8 cellular contexts compared by ENCODE assay signal in genomic region chr1:27489973-27490741, GRCh38. TPM values are rescaled to one million over a fixed set of nuclear protein-coding genes. Genes with fewer than 3 reads are reported as not detected.
DNase-seq lines count a peak whose midpoint lies in the region; ATAC-seq and TF ChIP-seq lines count a peak whose summit lies in the region.

WASF2 (minus strand) TSS chr1:27490167; CDS start chr1:27428890, 61,277 bp downstream.

- no peaks in the 10 kb centered on the region for H3K27me3 ChIP-seq in mononuclear cell (ENCODE audit: insufficient read depth, low read length)

- peak within 1 kb of the TSS; percentile 98 to 100 (median 98) for H3K27ac Mint-ChIP-seq in IgD-negative memory B cell

- no peaks in the 10 kb centered on the region for H3K27me3 Mint-ChIP-seq in IgD-negative memory B cell

- H3K4me3 ChIP-seq in epithelial cell of esophagus (ENCODE audit: low read length), result peak within 1 kb of the TSS; percentile 100
- peak within 1 kb of the TSS; percentile 97 for H3K4me3 ChIP-seq in mononuclear cell (ENCODE audit: low read length)

- DNase-seq in DMS 273 treated with DMSO at 0.1 percent for 48 hours (lab: John Stamatoyannopoulos, UW) (peak; percentile 93), OCI-M2 (lab: John Stamatoyannopoulos, UW; ENCODE audit: unreplicated experiment) (peak; percentile 96), activated T-cell treated with anti-CD3 and anti-CD28 coated beads for 4 hours (peak; percentile 95), epithelial cell of esophagus (ENCODE audit: low read depth) (peak; percentile 97)
- peak; percentile 87 to 94 for DNase-seq in stimulated activated CD8-positive, alpha-beta memory T cell treated with anti-CD3 and anti-CD28 coated beads, Interleukin-4, amount 100 ng/mL, for 1 hour (ENCODE audit: low read depth in 2 of 2, low spot score in 1 of 2)

- peak; percentile 84 for ATAC-seq in GM21529 (IDR thresholded peaks at IDR 0.05; ENCODE audit: unreplicated experiment)

- H3K4me1 Mint-ChIP-seq in IgD-negative memory B cell, result peaks cover 32 to 37% (median 36%) of the 10 kb centered on the region in 3 donors

- TF ChIP-seq CTCF in epithelial cell of esophagus (IDR thresholded peaks at IDR 0.05; ENCODE audit: insufficient read depth, low read depth, low read length, missing control alignments), result no peak

- H3K36me3 Mint-ChIP-seq in IgD-negative memory B cell, result no peaks in the 10 kb centered on the region

- H3K9me3 Mint-ChIP-seq in IgD-negative memory B cell, result no peaks in the 10 kb centered on the region

- H3K4me1 ChIP-seq in mononuclear cell (ENCODE audit: insufficient read depth, low read length), result peaks cover 53% of the 10 kb centered on the region

- no peaks in the 10 kb centered on the region for H3K9me3 ChIP-seq in mononuclear cell (ENCODE audit: low read depth, low read length)

- peak within 1 kb of the TSS; percentile 96 to 99 (median 97) for H3K4me3 Mint-ChIP-seq in IgD-negative memory B cell

RNA-seq across cellular contexts. Expression of gene WASF2, which starts in this region (rescaled TPM):
- 105 TPM for polyA plus RNA-seq in IgD-negative memory B cell
- total RNA-seq in mononuclear cell, result 29.4 TPM

Comparison
In these comparisons a context has a peak if more than half of its experiments do, and no peak if none do; other contexts are left out.
1. Peak in every context shown above with its lines: DNase-seq, ATAC-seq and H3K4me3 ChIP-seq.